ENCODE assay signal across 8 cellular contexts in the genomic region with DNA sequence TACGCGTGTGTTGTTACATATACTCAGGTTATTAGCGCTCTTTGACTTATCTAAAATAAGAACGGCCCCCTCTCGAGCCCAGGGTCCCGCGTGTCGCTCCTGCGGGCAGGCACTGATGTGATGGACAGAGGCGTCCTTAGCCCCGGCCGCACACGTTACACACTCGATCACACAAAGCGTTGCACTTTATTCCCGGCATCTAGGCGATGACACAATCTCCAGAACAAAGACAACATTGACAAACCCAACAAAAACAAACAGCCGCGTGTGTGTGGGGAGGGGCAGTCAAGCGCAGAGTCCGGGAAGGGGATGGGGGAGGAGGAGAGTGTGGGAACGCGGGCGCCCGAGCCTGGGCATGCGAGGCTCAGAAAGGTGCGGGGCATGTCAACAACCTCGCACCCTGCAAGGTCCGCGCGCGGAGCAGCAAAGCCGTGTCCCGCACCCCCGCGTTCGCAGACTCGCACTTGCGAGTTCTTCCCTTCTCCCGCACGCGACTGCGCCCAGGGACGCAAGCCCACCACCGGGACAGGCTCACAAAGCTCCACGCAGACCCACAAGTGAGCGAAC. TPM values are rescaled to one million over a fixed set of nuclear protein-coding genes. Genes with fewer than 3 reads are reported as not detected.
A peak's percentile ranks its signal among the peaks of the same experiment; 100 is the strongest.
DNase-seq lines count a peak whose midpoint lies in the region; ATAC-seq, FAIRE-seq and TF ChIP-seq lines count a peak whose summit lies in the region.

No MANE protein-coding gene starts in this region.

- H3K18ac ChIP-seq in H9 (ENCODE audit: insufficient read length, low read depth, low read length) (no peak overlapping the region), mesenchymal stem cell (ENCODE audit: low read depth in 1 of 2, low read length in 2 of 2) (peak overlapping the region; percentile 3 to 18)

- H4K91ac ChIP-seq in H9 (ENCODE audit: insufficient read length, low read depth, low read length) (no peak overlapping the region), mesenchymal stem cell (ENCODE audit: low read length) (no peak overlapping the region)

- H3K27ac ChIP-seq in A549 (peak overlapping the region; percentile 80 to 90), H9 (ENCODE audit: insufficient read length, low read depth, low read length) (no peak overlapping the region), mesenchymal stem cell (ENCODE audit: low read length, poor library complexity, severe bottlenecking) (no peak overlapping the region), temporal lobe (ENCODE audit: low read depth, low read length) (peak overlapping the region; percentile 99)

- H3K9me3 Mint-ChIP-seq in H9 (no peaks in the 10 kb centered on the region; a peak in 1 of 5 replicates), T-cell (no peaks in the 10 kb centered on the region)

- no peak overlapping the region for H2AFZ ChIP-seq in H9 (ENCODE audit: low read length)
- H2AFZ ChIP-seq in mesenchymal stem cell (ENCODE audit: low read depth, low read length) = no peak overlapping the region

- DNase-seq in A549 (ENCODE audit: low read depth in 1 of 2, low spot score in 1 of 2) (peak in 1 of 2 experiments; percentile 92), H9 (peak; percentile 52), T-cell (no peak), epidermal melanocyte (ENCODE audit: insufficient read length, low spot score) (peak; percentile 64), mesenchymal stem cell (peak; percentile 76), GOT3 (lab: John Stamatoyannopoulos, UW) (no peak)

- H3K79me2 ChIP-seq in H9 (ENCODE audit: insufficient read depth, low read length) = no peaks in the 10 kb centered on the region

- no peak overlapping the region for H2BK20ac ChIP-seq in H9 (ENCODE audit: low read depth, low read length, poor library complexity, severe bottlenecking)

- peaks cover 27% of the 10 kb centered on the region for H3K23me2 ChIP-seq in H9 (ENCODE audit: insufficient read length, low read depth, low read length, poor library complexity, severe bottlenecking)

- H3K4me1 ChIP-seq in A549 = peaks cover 59% of the 10 kb centered on the region
- no peaks in the 10 kb centered on the region; the same call in 1 of the 2 replicates for H3K4me1 ChIP-seq in H9 (ENCODE audit: insufficient read depth, low read length)
- H3K4me1 ChIP-seq in mesenchymal stem cell (ENCODE audit: control insufficient read depth, insufficient read depth, low read depth, low read length) = peaks cover 51% of the 10 kb centered on the region

- H3K27me3 ChIP-seq in H9 (ENCODE audit: insufficient read depth, low read length) (peaks cover 34% of the 10 kb centered on the region; the same call in 1 of the 2 replicates), mesenchymal stem cell (ENCODE audit: control insufficient read depth in 1 of 2, insufficient read depth in 1 of 2, low read length in 2 of 2) (peaks cover 49 to 81% of the 10 kb centered on the region in 2 experiments)

- no peak overlapping the region for H3K9ac ChIP-seq in H9 (ENCODE audit: extremely low read depth, insufficient read length, low read length)
- no peak overlapping the region for H3K9ac ChIP-seq in mesenchymal stem cell (ENCODE audit: low read length)

- no peak for FAIRE-seq in A549 (lab: Jason Lieb, UNC)

- H3K36me3 Mint-ChIP-seq in H9 (ENCODE audit: insufficient read depth in 1 of 3, low read depth in 3 of 3) (peaks cover 2 to 12% (median 3%) of the 10 kb centered on the region in 3 experiments; a peak in 5 of 7 replicates), T-cell (no peaks in the 10 kb centered on the region)

- H3K79me1 ChIP-seq in H9 (ENCODE audit: insufficient read depth, low read depth, low read length, poor library complexity, severe bottlenecking) (no peaks in the 10 kb centered on the region), mesenchymal stem cell (replicated peaks; ENCODE audit: low read length, poor library complexity, severe bottlenecking) (no peaks in the 10 kb centered on the region)

- H3K4me2 ChIP-seq in A549 (peak overlapping the region; percentile 89), H9 (ENCODE audit: insufficient read depth, insufficient read length, low read length) (peak overlapping the region; percentile 92), mesenchymal stem cell (ENCODE audit: low read length, poor library complexity, severe bottlenecking) (peak overlapping the region; percentile 94)

- H2AK5ac ChIP-seq in H9 (ENCODE audit: insufficient read length, low read length) (no peak overlapping the region), mesenchymal stem cell (ENCODE audit: low read length, severe bottlenecking) (no peak overlapping the region)

- peak; percentile 32 to 50 for ATAC-seq in A549
- ATAC-seq in T-cell (replicated peaks in 1 of 4) = peak; percentile 26 to 38 (median 32)
- ATAC-seq in HG03342 (IDR thresholded peaks at IDR 0.05; ENCODE audit: unreplicated experiment) = no peak

- H3K14ac ChIP-seq in H9 (ENCODE audit: insufficient read depth, low read length) (no peak overlapping the region), mesenchymal stem cell (ENCODE audit: low read length in 2 of 2) (peak overlapping the region in 1 of 2 experiments; percentile 46)

- TF ChIP-seq POLR2A in A549 (IDR thresholded peaks at IDR 0.05; ENCODE audit: low read length) = no peak

- peaks cover 2% of the 10 kb centered on the region for H4K20me1 ChIP-seq in H9 (ENCODE audit: control insufficient read depth, insufficient read depth, insufficient read length)

- no peak overlapping the region for H3K4ac ChIP-seq in H9 (ENCODE audit: low read depth, low read length)
- H3K4ac ChIP-seq in mesenchymal stem cell (ENCODE audit: low read depth in 1 of 2, low read length in 2 of 2) = no peak overlapping the region

- H3K23ac ChIP-seq in H9 (ENCODE audit: insufficient read length, low read depth, low read length) (no peak overlapping the region), mesenchymal stem cell (ENCODE audit: low read length in 2 of 2) (peak overlapping the region in 1 of 2 experiments; percentile 23)

- H3K27me3 Mint-ChIP-seq in H9 (ENCODE audit: low read depth) (peaks cover 91% of the 10 kb centered on the region), T-cell (peaks cover 0 to 22% of the 10 kb centered on the region in 2 donors)

- H3K56ac ChIP-seq in H9 (ENCODE audit: insufficient read length, low read depth, low read length) = no peak overlapping the region

- POLR2A ChIA-PET in A549 (lab: Yijun Ruan, JAX) (interaction anchor here (0.6 to 2.0 kb wide), 2 partner anchors 8 to 42 kb away, joined by 3 to 8 read pairs; no protein-coding TSS in a partner anchor), T-cell (lab: Charles Lee) (no interaction called here)

- H3K27ac Mint-ChIP-seq in H9 (no peak overlapping the region; a peak in 2 of 7 replicates), T-cell (peak overlapping the region in 1 of 2 donors; percentile 36)

- H3T11ph ChIP-seq in H9 (ENCODE audit: low read length) = no peak overlapping the region

- H2BK120ac ChIP-seq in H9 (ENCODE audit: low read depth, low read length, poor library complexity, severe bottlenecking) (no peak overlapping the region), mesenchymal stem cell (ENCODE audit: low read depth, low read length) (no peak overlapping the region)

- CTCF ChIA-PET in A549 (lab: Yijun Ruan, JAX) (interaction anchor here (0.7 to 19.7 kb wide), 11 partner anchors 8 to 124 kb away, joined by 3 to 309 read pairs (median 8); partner anchors contain the start of genes KRTCAP2 and SLC50A1), T-cell (lab: Charles Lee) (interaction anchor here in 1 of 2 donors (1.3 kb wide), 1 partner anchor 10 kb away, joined by 4 read pairs; no protein-coding TSS in a partner anchor)

- peaks cover 50 to 64% of the 10 kb centered on the region in 2 experiments for H3K4me1 Mint-ChIP-seq in H9
- H3K4me1 Mint-ChIP-seq in T-cell = peaks cover 37 to 42% (median 42%) of the 10 kb centered on the region in 3 donors

- H3K9me3 ChIP-seq in A549 (no peaks in the 10 kb centered on the region), H9 (ENCODE audit: control insufficient read depth, low read depth, low read length) (no peaks in the 10 kb centered on the region), mesenchymal stem cell (ENCODE audit: control insufficient read depth, low read length) (no peaks in the 10 kb centered on the region)

- no peak for TF ChIP-seq RAD21 in A549 (conservative IDR thresholded peaks at IDR 0.05 in 1 of 2, IDR thresholded peaks at IDR 0.05 in 1 of 2)

- peak overlapping the region; percentile 62 to 94 for H3K4me3 Mint-ChIP-seq in H9
- H3K4me3 Mint-ChIP-seq in T-cell = peak overlapping the region; percentile 82 to 84 (median 83)

- H4K5ac ChIP-seq in H9 (ENCODE audit: insufficient read length, low read depth, low read length) = no peak overlapping the region

- TF ChIP-seq CTCF in A549 (IDR thresholded peaks at IDR 0.05) (no peak), H9 (conservative IDR thresholded peaks at IDR 0.05) (no peak)

- H2BK5ac ChIP-seq in H9 (ENCODE audit: insufficient read length, low read length) (no peak overlapping the region), mesenchymal stem cell (ENCODE audit: low read depth, low read length, poor library complexity, severe bottlenecking) (no peak overlapping the region)

- H3K36me3 ChIP-seq in mesenchymal stem cell (ENCODE audit: control insufficient read depth in 1 of 2, insufficient read depth in 2 of 2, low read depth in 1 of 2, low read length in 2 of 2) = peaks cover 0 to 6% of the 10 kb centered on the region in 2 experiments

- H2BK15ac ChIP-seq in H9 (ENCODE audit: low read depth, low read length) (no peak overlapping the region), mesenchymal stem cell (ENCODE audit: low read depth, poor library complexity, severe bottlenecking) (no peak overlapping the region)

- H4K8ac ChIP-seq in H9 (replicated peaks; ENCODE audit: insufficient read length, low read depth, low read length) (no peak overlapping the region), mesenchymal stem cell (ENCODE audit: low read length) (no peak overlapping the region)

- TF ChIP-seq EP300 in A549 (IDR thresholded peaks at IDR 0.05) = peak in 1 of 2 experiments; percentile 21; a peak in 2 of 5 replicates

- WGBS in A549 (ENCODE audit: missing lambda C conversion rate) = 3% methylated on average over 30 of the region's 47 CpGs
- WGBS in H9 (ENCODE audit: extremely low coverage, insufficient read length, low lambda C conversion rate) = no CpG with 5 or more reads among the region's 47 CpGs
- WGBS in mesenchymal stem cell = under 1% methylated on average over 25 of the region's 47 CpGs

- H3K4me3 ChIP-seq in A549 (peak overlapping the region; percentile 55), mesenchymal stem cell (ENCODE audit: insufficient read depth in 1 of 2, low read depth in 1 of 2, low read length in 2 of 2) (peak overlapping the region; percentile 51 to 69)

- H2BK12ac ChIP-seq in H9 (ENCODE audit: insufficient read length, low read depth, low read length) = no peak overlapping the region
- no peak overlapping the region for H2BK12ac ChIP-seq in mesenchymal stem cell (ENCODE audit: low read length in 2 of 2)

RNA-seq across cellular contexts. Expression of gene EFNA1, which starts 0.5 kb away (rescaled TPM):
- polyA plus RNA-seq in A549 (2011; rRNA removed) (38.9 and 64.6 TPM in 2 replicates), A549 (2017; fragmentation: RNase III; extraction: RNeasy Plus Mini Kit Qiagen cat#74134 plus additional on column Dnase treatment) (19.1 to 25.4 TPM (median 25.1 TPM) in 3 replicates)
- 50.0 and 68.1 TPM in 2 replicates for polyA plus RNA-seq in A549 (2012; cell fraction: cytosol; rRNA removed)
- polyA plus RNA-seq in A549 (2012; cell fraction: nucleus; rRNA removed) = 60.2 and 62.0 TPM in 2 replicates
- polyA minus RNA-seq in A549 (2011; rRNA and poly(A)+ RNA removed) = 56.6 and 85.8 TPM in 2 replicates
- total RNA-seq in H9 (2021) (1.4 and 1.9 TPM in 2 replicates), T-cell (1 to 10 TPM; 1.6 to 8.4 (median 5.1) TPM), temporal lobe (2.7 TPM)
- 0.62 TPM for polyA plus RNA-seq in mesenchymal stem cell (2013, experiment 1 of 2)
- 0.53 TPM for polyA plus RNA-seq in mesenchymal stem cell (2013, experiment 2 of 2)

RNA-seq across cellular contexts. Expression of gene SLC50A1, which starts 8.5 kb away (rescaled TPM):
- polyA plus RNA-seq in A549 (2011; rRNA removed) = 39.3 and 39.4 TPM in 2 replicates
- 21.3 and 27.6 TPM in 2 replicates for polyA plus RNA-seq in A549 (2012; cell fraction: cytosol; rRNA removed)
- 11.9 and 13.7 TPM in 2 replicates for polyA plus RNA-seq in A549 (2012; cell fraction: nucleus; rRNA removed)
- 28.2 to 30.7 TPM (median 28.9 TPM) in 3 replicates for polyA plus RNA-seq in A549 (2017; fragmentation: RNase III; extraction: RNeasy Plus Mini Kit Qiagen cat#74134 plus additional on column Dnase treatment)
- polyA minus RNA-seq in A549 (2011; rRNA and poly(A)+ RNA removed) = 31.7 and 33.7 TPM in 2 replicates
- total RNA-seq in H9 (2021) = 24.9 and 26.0 TPM in 2 replicates
- 10 to 100 TPM; 20.7 to 34.9 (median 30.8) TPM for total RNA-seq in T-cell
- 41.0 TPM for polyA plus RNA-seq in mesenchymal stem cell (2013, experiment 1 of 2)
- 42.4 TPM for polyA plus RNA-seq in mesenchymal stem cell (2013, experiment 2 of 2)
- 5.2 TPM for total RNA-seq in temporal lobe

RNA-seq across cellular contexts. Expression of gene DPM3, which starts 13.1 kb away (rescaled TPM):
- 22.8 and 33.7 TPM in 2 replicates for polyA plus RNA-seq in A549 (2011; rRNA removed)
- 252 TPM in 2 replicates for polyA plus RNA-seq in A549 (2012; cell fraction: cytosol; rRNA removed)
- polyA plus RNA-seq in A549 (2012; cell fraction: nucleus; rRNA removed) = 247 and 265 TPM in 2 replicates
- polyA plus RNA-seq in A549 (2017; fragmentation: RNase III; extraction: RNeasy Plus Mini Kit Qiagen cat#74134 plus additional on column Dnase treatment) = 67.5 to 83.0 TPM (median 80.3 TPM) in 3 replicates
- polyA minus RNA-seq in A549 (2011; rRNA and poly(A)+ RNA removed) = 7.8 and 9.2 TPM in 2 replicates
- total RNA-seq in H9 (2021) = 47.4 and 48.5 TPM in 2 replicates
- total RNA-seq in T-cell = 10 to 100 TPM; 26.9 to 70.7 (median 64.5) TPM
- 176 TPM for polyA plus RNA-seq in mesenchymal stem cell (2013, experiment 1 of 2)
- polyA plus RNA-seq in mesenchymal stem cell (2013, experiment 2 of 2) = 182 TPM
- total RNA-seq in temporal lobe = 14.3 TPM

RNA-seq across cellular contexts. Expression of gene KRTCAP2, which starts 45.9 kb away (rescaled TPM):
- 154 and 227 TPM in 2 replicates for polyA plus RNA-seq in A549 (2011; rRNA removed)
- 242 and 259 TPM in 2 replicates for polyA plus RNA-seq in A549 (2012; cell fraction: cytosol; rRNA removed)
- 210 and 274 TPM in 2 replicates for polyA plus RNA-seq in A549 (2012; cell fraction: nucleus; rRNA removed)
- 216 to 218 TPM (median 217 TPM) in 3 replicates for polyA plus RNA-seq in A549 (2017; fragmentation: RNase III; extraction: RNeasy Plus Mini Kit Qiagen cat#74134 plus additional on column Dnase treatment)
- 307 and 312 TPM in 2 replicates for polyA minus RNA-seq in A549 (2011; rRNA and poly(A)+ RNA removed)
- 149 and 152 TPM in 2 replicates for total RNA-seq in H9 (2021)
- 100 to 1,000 TPM in 4 of 5 donors, 10 to 100 TPM in 1; 93.6 to 150 (median 138) TPM for total RNA-seq in T-cell
- 350 TPM for polyA plus RNA-seq in mesenchymal stem cell (2013, experiment 1 of 2)
- polyA plus RNA-seq in mesenchymal stem cell (2013, experiment 2 of 2) = 358 TPM
- 21.4 TPM for total RNA-seq in temporal lobe

RNA-seq across cellular contexts. Expression of gene TRIM46, which starts 46.5 kb away (rescaled TPM):
- polyA plus RNA-seq in A549 (2011; rRNA removed) (1.1 and 1.5 TPM in 2 replicates), A549 (2017; fragmentation: RNase III; extraction: RNeasy Plus Mini Kit Qiagen cat#74134 plus additional on column Dnase treatment) (1.7 to 2.8 TPM (median 2.7 TPM) in 3 replicates)
- 1.9 and 2.3 TPM in 2 replicates for polyA plus RNA-seq in A549 (2012; cell fraction: cytosol; rRNA removed)
- polyA plus RNA-seq in A549 (2012; cell fraction: nucleus; rRNA removed) = 7.7 and 11.0 TPM in 2 replicates
- 1.3 and 1.9 TPM in 2 replicates for polyA minus RNA-seq in A549 (2011; rRNA and poly(A)+ RNA removed)
- total RNA-seq in H9 (2021) (16.5 and 18.4 TPM in 2 replicates), T-cell (10 to 100 TPM in 2 of 5 donors, 1 to 10 TPM in 3; 5.1 to 12.2 (median 9.8) TPM), temporal lobe (18.9 TPM)
- 7.1 TPM for polyA plus RNA-seq in mesenchymal stem cell (2013, experiment 1 of 2)
- 6.5 TPM for polyA plus RNA-seq in mesenchymal stem cell (2013, experiment 2 of 2)

Comparison
In these comparisons a context has a peak if more than half of its experiments do, and no peak if none do; other contexts are left out.
1. DNase-seq: peak in H9 (single experiment), epidermal melanocyte (single experiment) and mesenchymal stem cell (single experiment); none in T-cell (0 of 34) and GOT3 (single experiment).
2. H3K27ac ChIP-seq: peak in A549 (2 of 2) and temporal lobe (single experiment); none in H9 (single experiment) and mesenchymal stem cell (single experiment).
3. Peak in every context shown above with its lines, with median percentiles within 50 percentile points of each other: H3K4me2 ChIP-seq.